In genomic region chr5:11268894-11269293, GRCh38 we compare ENCODE assay signal across 14 cellular contexts.
"Had no signal": no experiment of that assay in that cellular context is flagged by ENCODE, and none has a peak within 500 bp of the region (broad histone marks: within the 10 kb centered on the region; RNA-seq: fewer than 3 reads in every experiment).

No MANE protein-coding gene starts in this region.

- H3K36me3 ChIP-seq: esophagus muscularis mucosa, gastroesophageal sphincter, heart right ventricle, spleen, upper lobe of left lung had no signal

- H3K27ac ChIP-seq: esophagus muscularis mucosa, gastroesophageal sphincter, heart right ventricle, spleen, testis, upper lobe of left lung had no signal

- H3K4me3 ChIP-seq: esophagus muscularis mucosa, gastroesophageal sphincter, heart right ventricle, spleen, testis, upper lobe of left lung had no signal

- ATAC-seq: activated T-cell treated with anti-CD3 and anti-CD28 coated beads, Interleukin-2, amount 50 U/mL, for 72 hours; gastroesophageal sphincter; heart right ventricle; stimulated activated memory B cell treated with anti-CD40 and anti-IgM and Interleukin-4, amounts not matched to agents 10 μg/mL and 1 μg/mL and 100 μg/mL, for 72 hours had no signal

- H3K4me1 ChIP-seq: esophagus muscularis mucosa, gastroesophageal sphincter, heart right ventricle, spleen, testis, upper lobe of left lung had no signal

- DNase-seq: activated CD4-positive, alpha-beta T cell treated with anti-CD3 and anti-CD28 coated beads, Interleukin-2, amount 10 ng/mL, durations not matched to agents 24 days and 14 days; activated CD8-positive, alpha-beta memory T cell treated with anti-CD3 and anti-CD28 coated beads for 24 hours; activated effector memory CD4-positive, alpha-beta T cell treated with anti-CD3 and anti-CD28 coated beads, Interleukin-2, amount 50 U/mL, for 16 hours; activated T-cell treated with anti-CD3 and anti-CD28 coated beads, Interleukin-2, amount 50 U/mL, for 72 hours; dermis blood vessel endothelial cell; effector memory CD4-positive, alpha-beta T cell; heart right ventricle; spleen; stimulated activated CD4-positive, alpha-beta T cell treated with anti-CD3 and anti-CD28 coated beads, Interleukin-4, amount 100 ng/mL, for 4 hours; testis; upper lobe of left lung had no signal

- H3K27me3 ChIP-seq: heart right ventricle, spleen, testis, upper lobe of left lung had no signal

- H3K9me3 ChIP-seq: esophagus muscularis mucosa, gastroesophageal sphincter, heart right ventricle, spleen, testis, upper lobe of left lung had no signal
